9 cellular contexts compared by ENCODE assay signal in genomic region chr3:36677331-36678007, GRCh38.
DNase-seq lines count a peak whose midpoint lies in the region; ATAC-seq, FAIRE-seq and TF ChIP-seq lines count a peak whose summit lies in the region.
"Had no signal": no experiment of that assay in that cellular context is flagged by ENCODE, and none has a peak within 500 bp of the region (broad histone marks: within the 10 kb centered on the region; RNA-seq: fewer than 3 reads in every experiment).

No MANE protein-coding gene starts in this region.

- TF ChIP-seq POLR2A in GM12878 (IDR thresholded peaks at IDR 0.05; ENCODE audit: low read depth, low read length): no peak
- no peak for TF ChIP-seq POLR2A in upper lobe of left lung (IDR thresholded peaks at IDR 0.05)

- POLR2A ChIA-PET in A673 (lab: Charles Lee; ENCODE audit: low non-redundant PET): interaction anchor here (0.6 kb wide), 1 partner anchor 9 kb away, joined by 4 read pairs; no protein-coding TSS in a partner anchor
- POLR2A ChIA-PET in GM12878 (lab: Charles Lee): no interaction called here

- no peaks in the 10 kb centered on the region for H3K4me1 ChIP-seq in A673 (ENCODE audit: insufficient read depth, low read length, poor library complexity, severe bottlenecking)
- H3K4me1 ChIP-seq in GM12878 (ENCODE audit: control insufficient read depth, insufficient read depth, low read length): 0 out of 2 replicates have a peak, but pooled peaks cover 2% of the 10 kb centered on the region
- no peaks in the 10 kb centered on the region for H3K4me1 ChIP-seq in upper lobe of left lung

- TF ChIP-seq EP300 in GM12878 (IDR thresholded peaks at IDR 0.05; ENCODE audit: borderline replicate concordance in 1 of 2, control insufficient read depth in 1 of 2, low read depth in 2 of 2, low read length in 2 of 2) (no peak), upper lobe of left lung (IDR thresholded peaks at IDR 0.05) (no peak)

- TF ChIP-seq CTCF in A673 (conservative IDR thresholded peaks at IDR 0.05; ENCODE audit: low read depth, low read length) (no peak), GM12878 (IDR thresholded peaks at IDR 0.05 in 2 of 3, conservative IDR thresholded peaks at IDR 0.05 in 1 of 3; ENCODE audit: control insufficient read depth in 2 of 3, extremely low read depth in 1 of 3, insufficient read depth in 1 of 3, low read depth in 3 of 3, low read length in 3 of 3) (no peak), upper lobe of left lung (IDR thresholded peaks at IDR 0.05) (no peak)

- CTCF ChIA-PET in A673 (lab: Charles Lee) (no interaction called here), GM12878 (lab: Yijun Ruan, JAX) (no interaction called here)

- peak; percentile 23 for FAIRE-seq in GM12878 (lab: Jason Lieb, UNC)

- no peaks in the 10 kb centered on the region for H3K79me2 ChIP-seq in GM12878 (ENCODE audit: control insufficient read depth, insufficient read depth, low read length)

- no peaks in the 10 kb centered on the region for H3K27me3 ChIP-seq in A673 (replicated peaks; ENCODE audit: insufficient read depth, low read depth, low read length, poor library complexity)
- H3K27me3 ChIP-seq in GM12878 (replicated peaks in 1 of 2; ENCODE audit: control insufficient read depth in 2 of 2, insufficient read depth in 2 of 2, low read length in 1 of 2): no peaks in the 10 kb centered on the region
- H3K27me3 ChIP-seq in upper lobe of left lung: no peaks in the 10 kb centered on the region

- in situ Hi-C loops in GM12878 (cut with MboI): no loop called here

- H3K4me3 ChIP-seq in A673 (ENCODE audit: low read depth, low read length, poor library complexity, severe bottlenecking): no peak overlapping the region
- no peak overlapping the region for H3K4me3 ChIP-seq in GM12878
- H3K4me3 ChIP-seq in upper lobe of left lung: no peak overlapping the region

- SMC1A ChIA-PET in GM12878 (lab: Charles Lee; ENCODE audit: uncharacterized antibody, unreplicated experiment): no interaction called here

- H3K36me3 ChIP-seq in A673 (ENCODE audit: insufficient read depth, low read length, poor library complexity, severe bottlenecking) (no peaks in the 10 kb centered on the region), GM12878 (ENCODE audit: control insufficient read depth in 2 of 2, insufficient read depth in 2 of 2, low read length in 1 of 2) (no peaks in the 10 kb centered on the region), upper lobe of left lung (no peaks in the 10 kb centered on the region)

- BruUV-seq in A673 (replicated peaks; lab: Mats Ljungman, UMichigan) (no TSS peak), GM12878 (replicated peaks; lab: Mats Ljungman, UMichigan) (no TSS peak)

- H3K9ac ChIP-seq in GM12878 (ENCODE audit: control insufficient read depth, insufficient read depth, low read length): no peak overlapping the region

- H3K9me3 ChIP-seq in A673 (ENCODE audit: low read depth, low read length, poor library complexity, severe bottlenecking) (peaks cover 31% of the 10 kb centered on the region), GM12878 (replicated peaks; ENCODE audit: control insufficient read depth, insufficient read depth, low read length) (peaks cover 10% of the 10 kb centered on the region; the same call in 2 of the 3 replicates), upper lobe of left lung (peaks cover 8 to 26% (median 13%) of the 10 kb centered on the region in 4 donors)

- H3K27ac ChIP-seq in A673 (ENCODE audit: low read depth, low read length, poor library complexity, severe bottlenecking) (peak overlapping the region; percentile 73), GM12878 (ENCODE audit: control insufficient read depth, insufficient read depth) (no peak overlapping the region), upper lobe of left lung (no peak overlapping the region)

- RAD21 ChIA-PET in GM12878 (lab: Charles Lee; ENCODE audit: unreplicated experiment): no interaction called here

- DNase-seq in A673 (ENCODE audit: low spot score) (peak; percentile 88), GM12878 (ENCODE audit: low read depth, low spot score) (no peak), cortex of kidney (lab: John Stamatoyannopoulos, UW) (no peak), upper lobe of left lung (no peak), LoVo (ENCODE audit: low spot score) (no peak), HuH-7 (ENCODE audit: low spot score) (no peak)
- DNase-seq: DND-41 had no signal

- WGBS in GM12878 (ENCODE audit: insufficient coverage, insufficient replicate concordance, low lambda C conversion rate, missing lambda C conversion rate): 0% methylated on average over 2 of the region's 2 CpGs
- 75 to 80% methylated on average over 2 of the region's 2 CpGs for WGBS in upper lobe of left lung, 2 donors

- H2AFZ ChIP-seq in GM12878 (ENCODE audit: control insufficient read depth, low read depth, low read length): no peak overlapping the region

- no peak for TF ChIP-seq RAD21 in GM12878 (IDR thresholded peaks at IDR 0.05; ENCODE audit: insufficient read depth, low read depth, low read length)

- ATAC-seq in GM19328 (IDR thresholded peaks at IDR 0.05; ENCODE audit: unreplicated experiment) (peak; percentile 55), HG03175 (IDR thresholded peaks at IDR 0.05; ENCODE audit: unreplicated experiment) (peak; percentile 84), GM12878 (peak; percentile 73), upper lobe of left lung (ENCODE audit: low FRiP score in 2 of 2) (no peak)

- H4K20me1 ChIP-seq in GM12878 (ENCODE audit: control insufficient read depth, insufficient read depth): no peaks in the 10 kb centered on the region

- no peak overlapping the region for H3K4me2 ChIP-seq in GM12878 (ENCODE audit: control insufficient read depth, insufficient read depth)

- intact Hi-C loops in A673 (cut with micrococcal nuclease; ENCODE audit: unreplicated experiment) (no loop called here), GM12878 (cut with micrococcal nuclease; ENCODE audit: unreplicated experiment) (no loop called here)

TF ChIP-seq in GM12878, 131 proteins besides CTCF, POLR2A, EP300 and RAD21:
- TF ChIP-seq MYB (IDR thresholded peaks at IDR 0.05; ENCODE audit: borderline replicate concordance, low read depth, low read length) (no peak), JUNB (IDR thresholded peaks at IDR 0.05) (peak; percentile 11; the same call in 1 of the 2 replicates), SP1 (IDR thresholded peaks at IDR 0.05; ENCODE audit: low read depth, low read length) (no peak), CHD4 (IDR thresholded peaks at IDR 0.05) (no peak), ZZZ3 (IDR thresholded peaks at IDR 0.05; ENCODE audit: control insufficient read depth, insufficient read length, low read depth) (no peak), RUNX3 (IDR thresholded peaks at IDR 0.05; ENCODE audit: low read length) (peak; percentile 20; the same call in 1 of the 2 replicates)

Comparison
In these comparisons a context has a peak if more than half of its experiments do, and no peak if none do; other contexts are left out.
1. ATAC-seq: peak in GM19328 (single experiment), HG03175 (single experiment) and GM12878 (single experiment); none in upper lobe of left lung (0 of 2).